ENCODE assay signal across 7 cellular contexts in the genomic region with DNA sequence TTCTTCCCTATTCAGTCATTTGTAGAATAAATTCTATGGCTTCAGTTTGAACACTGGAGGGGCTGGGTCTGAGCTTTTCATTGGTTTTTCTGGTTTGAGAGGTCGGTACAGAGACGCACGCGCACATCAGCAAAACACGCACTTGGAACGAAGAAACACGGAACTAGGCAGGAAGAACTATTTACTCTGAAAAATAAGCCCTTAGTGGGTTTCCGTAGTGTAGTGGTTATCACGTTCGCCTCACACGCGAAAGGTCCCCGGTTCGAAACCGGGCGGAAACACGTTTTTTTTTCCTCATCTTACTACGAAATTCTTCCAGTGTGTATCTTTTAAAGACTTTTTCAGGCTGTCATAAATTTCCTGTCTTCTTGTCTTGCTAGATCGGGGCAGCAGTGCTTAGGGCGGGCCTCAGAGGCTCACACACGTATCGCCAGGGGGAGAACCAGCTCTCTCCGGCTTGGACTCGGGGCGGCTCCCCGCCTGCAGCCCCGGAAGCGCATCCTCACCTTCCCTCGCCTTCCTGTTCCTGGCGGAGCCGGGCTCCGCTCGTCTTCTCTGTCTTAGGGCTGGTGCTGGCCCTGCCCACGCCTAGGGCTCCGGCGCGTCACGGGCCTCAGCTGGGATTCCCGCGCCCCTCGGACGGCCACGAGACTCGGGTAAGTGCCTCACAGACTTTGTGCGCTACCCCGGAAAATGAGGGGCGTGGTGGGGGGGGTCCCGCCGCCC. TPM values are rescaled to one million over a fixed set of nuclear protein-coding genes. Genes with fewer than 3 reads are reported as not detected.
DNase-seq lines count a peak whose midpoint lies in the region; ATAC-seq and TF ChIP-seq lines count a peak whose summit lies in the region.

TSS of gene HMGN4 (plus strand) at position 521 of the 726 bp plus-strand sequence. CDS start 6,841 bp downstream, outside the sequence.

- in situ Hi-C loops in astrocyte of the cerebellum (cut with HindIII; ENCODE audit: low sequenced_read_pairs), result no loop called here

- intact Hi-C loops in sciatic nerve (cut with DNase I), result no loop called here

- H3K4me3 ChIP-seq in astrocyte of the cerebellum (ENCODE audit: low read depth, low read length), result peak within 1 kb of the TSS; percentile 65

- ATAC-seq in GM18508 (IDR thresholded peaks at IDR 0.05; ENCODE audit: insufficient read depth, unreplicated experiment) (peak; percentile 25), HG03025 (IDR thresholded peaks at IDR 0.05; ENCODE audit: low FRiP score, unreplicated experiment) (peak; percentile 45), sciatic nerve (peak; percentile 92)

- DNase-seq in NCI-H2081 treated with DMSO at 0.1 percent for 48 hours (lab: John Stamatoyannopoulos, UW), result peak; percentile 60
- peak; percentile 91 for DNase-seq in T1000 (lab: John Stamatoyannopoulos, UW)
- DNase-seq in astrocyte of the cerebellum (ENCODE audit: low read depth), result peak; percentile 88
- DNase-seq in hippocampal formation (lab: John Stamatoyannopoulos, UW), result peak; percentile 82 to 89
- peak; percentile 88 for DNase-seq in sciatic nerve (ENCODE audit: low spot score)

- no peak for TF ChIP-seq CTCF in astrocyte of the cerebellum (IDR thresholded peaks at IDR 0.05; ENCODE audit: low read depth, low read length, missing control alignments)

RNA-seq across cellular contexts. Expression of gene HMGN4, which starts in this region (rescaled TPM):
- total RNA-seq in sciatic nerve, result 40.3 TPM

Comparison
In these comparisons a context has a peak if more than half of its experiments do, and no peak if none do; other contexts are left out.
1. Peak in every context shown above with its lines: DNase-seq, ATAC-seq and H3K4me3 ChIP-seq.
2. ATAC-seq: peak in every context shown above with its lines; median percentile 92 in sciatic nerve; 45 in HG03025; 25 in GM18508.